2 cellular contexts compared by ENCODE assay signal in the genomic region with DNA sequence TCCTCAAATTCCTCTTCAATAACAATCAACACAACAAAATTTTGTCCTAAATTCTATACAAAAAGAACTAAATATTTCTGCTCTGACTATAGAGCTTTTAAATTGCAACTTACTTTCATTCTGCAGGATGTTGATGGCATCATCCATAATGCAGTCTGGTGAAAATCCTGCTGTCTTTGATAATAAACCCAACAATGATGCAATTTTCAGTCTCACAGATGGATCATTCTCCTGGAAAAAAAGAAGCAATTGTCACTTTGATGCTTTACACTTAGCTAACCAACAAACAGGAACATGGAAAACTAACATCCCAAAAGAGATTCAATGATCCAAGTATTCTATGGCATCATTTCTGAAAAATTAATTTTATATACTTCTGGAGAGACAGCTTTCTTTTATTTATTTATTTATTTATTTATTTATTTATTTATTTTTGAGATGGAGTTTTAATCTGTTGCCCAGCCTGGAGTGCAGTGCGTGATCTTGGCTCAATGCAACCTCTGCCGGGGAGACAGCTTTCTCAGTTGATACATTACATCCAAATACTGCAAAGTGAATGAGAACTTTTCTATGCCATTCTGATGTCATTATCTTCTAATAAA.
TF ChIP-seq lines count a peak whose summit lies in the region.

No MANE protein-coding gene starts in this region.

TF ChIP-seq in HepG2, 621 proteins besides CTCF, POLR2A, EP300 and RAD21:
- TF ChIP-seq BCL6 (CRISPR knock-in tag; IDR thresholded peaks at IDR 0.05) (no peak), ZNF564 (CRISPR knock-in tag; IDR thresholded peaks at IDR 0.05) (no peak), CEBPB (IDR thresholded peaks at IDR 0.05; ENCODE audit: borderline replicate concordance, low read depth, low read length) (peak; percentile 6; the same call in 1 of the 2 replicates), ZNF629 (CRISPR knock-in tag; conservative IDR thresholded peaks at IDR 0.05) (no peak), BHLHE40 (IDR thresholded peaks at IDR 0.05; ENCODE audit: low read length) (no peak), FOXM1 (CRISPR knock-in tag; IDR thresholded peaks at IDR 0.05) (no peak)
- TF ChIP-seq, protein P1, sequence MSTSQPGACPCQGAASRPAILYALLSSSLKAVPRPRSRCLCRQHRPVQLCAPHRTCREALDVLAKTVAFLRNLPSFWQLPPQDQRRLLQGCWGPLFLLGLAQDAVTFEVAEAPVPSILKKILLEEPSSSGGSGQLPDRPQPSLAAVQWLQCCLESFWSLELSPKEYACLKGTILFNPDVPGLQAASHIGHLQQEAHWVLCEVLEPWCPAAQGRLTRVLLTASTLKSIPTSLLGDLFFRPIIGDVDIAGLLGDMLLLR (CRISPR knock-in tag; IDR thresholded peaks at IDR 0.05) = no peak
- TF ChIP-seq, protein P2, sequence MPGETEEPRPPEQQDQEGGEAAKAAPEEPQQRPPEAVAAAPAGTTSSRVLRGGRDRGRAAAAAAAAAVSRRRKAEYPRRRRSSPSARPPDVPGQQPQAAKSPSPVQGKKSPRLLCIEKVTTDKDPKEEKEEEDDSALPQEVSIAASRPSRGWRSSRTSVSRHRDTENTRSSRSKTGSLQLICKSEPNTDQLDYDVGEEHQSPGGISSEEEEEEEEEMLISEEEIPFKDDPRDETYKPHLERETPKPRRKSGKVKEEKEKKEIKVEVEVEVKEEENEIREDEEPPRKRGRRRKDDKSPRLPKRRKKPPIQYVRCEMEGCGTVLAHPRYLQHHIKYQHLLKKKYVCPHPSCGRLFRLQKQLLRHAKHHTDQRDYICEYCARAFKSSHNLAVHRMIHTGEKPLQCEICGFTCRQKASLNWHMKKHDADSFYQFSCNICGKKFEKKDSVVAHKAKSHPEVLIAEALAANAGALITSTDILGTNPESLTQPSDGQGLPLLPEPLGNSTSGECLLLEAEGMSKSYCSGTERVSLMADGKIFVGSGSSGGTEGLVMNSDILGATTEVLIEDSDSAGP (CRISPR knock-in tag; IDR thresholded peaks at IDR 0.05; ENCODE audit: borderline replicate concordance) = no peak

TF ChIP-seq in K562, 482 proteins besides CTCF, POLR2A, EP300 and RAD21:
- TF ChIP-seq CEBPG (CRISPR knock-in tag; IDR thresholded peaks at IDR 0.05) (no peak), CEBPG (tag; conservative IDR thresholded peaks at IDR 0.05 in 1 of 2, IDR thresholded peaks at IDR 0.05 in 1 of 2) (peak; percentile 31 to 85; a peak in 3 of 4 replicates)
- TF ChIP-seq, protein P3, sequence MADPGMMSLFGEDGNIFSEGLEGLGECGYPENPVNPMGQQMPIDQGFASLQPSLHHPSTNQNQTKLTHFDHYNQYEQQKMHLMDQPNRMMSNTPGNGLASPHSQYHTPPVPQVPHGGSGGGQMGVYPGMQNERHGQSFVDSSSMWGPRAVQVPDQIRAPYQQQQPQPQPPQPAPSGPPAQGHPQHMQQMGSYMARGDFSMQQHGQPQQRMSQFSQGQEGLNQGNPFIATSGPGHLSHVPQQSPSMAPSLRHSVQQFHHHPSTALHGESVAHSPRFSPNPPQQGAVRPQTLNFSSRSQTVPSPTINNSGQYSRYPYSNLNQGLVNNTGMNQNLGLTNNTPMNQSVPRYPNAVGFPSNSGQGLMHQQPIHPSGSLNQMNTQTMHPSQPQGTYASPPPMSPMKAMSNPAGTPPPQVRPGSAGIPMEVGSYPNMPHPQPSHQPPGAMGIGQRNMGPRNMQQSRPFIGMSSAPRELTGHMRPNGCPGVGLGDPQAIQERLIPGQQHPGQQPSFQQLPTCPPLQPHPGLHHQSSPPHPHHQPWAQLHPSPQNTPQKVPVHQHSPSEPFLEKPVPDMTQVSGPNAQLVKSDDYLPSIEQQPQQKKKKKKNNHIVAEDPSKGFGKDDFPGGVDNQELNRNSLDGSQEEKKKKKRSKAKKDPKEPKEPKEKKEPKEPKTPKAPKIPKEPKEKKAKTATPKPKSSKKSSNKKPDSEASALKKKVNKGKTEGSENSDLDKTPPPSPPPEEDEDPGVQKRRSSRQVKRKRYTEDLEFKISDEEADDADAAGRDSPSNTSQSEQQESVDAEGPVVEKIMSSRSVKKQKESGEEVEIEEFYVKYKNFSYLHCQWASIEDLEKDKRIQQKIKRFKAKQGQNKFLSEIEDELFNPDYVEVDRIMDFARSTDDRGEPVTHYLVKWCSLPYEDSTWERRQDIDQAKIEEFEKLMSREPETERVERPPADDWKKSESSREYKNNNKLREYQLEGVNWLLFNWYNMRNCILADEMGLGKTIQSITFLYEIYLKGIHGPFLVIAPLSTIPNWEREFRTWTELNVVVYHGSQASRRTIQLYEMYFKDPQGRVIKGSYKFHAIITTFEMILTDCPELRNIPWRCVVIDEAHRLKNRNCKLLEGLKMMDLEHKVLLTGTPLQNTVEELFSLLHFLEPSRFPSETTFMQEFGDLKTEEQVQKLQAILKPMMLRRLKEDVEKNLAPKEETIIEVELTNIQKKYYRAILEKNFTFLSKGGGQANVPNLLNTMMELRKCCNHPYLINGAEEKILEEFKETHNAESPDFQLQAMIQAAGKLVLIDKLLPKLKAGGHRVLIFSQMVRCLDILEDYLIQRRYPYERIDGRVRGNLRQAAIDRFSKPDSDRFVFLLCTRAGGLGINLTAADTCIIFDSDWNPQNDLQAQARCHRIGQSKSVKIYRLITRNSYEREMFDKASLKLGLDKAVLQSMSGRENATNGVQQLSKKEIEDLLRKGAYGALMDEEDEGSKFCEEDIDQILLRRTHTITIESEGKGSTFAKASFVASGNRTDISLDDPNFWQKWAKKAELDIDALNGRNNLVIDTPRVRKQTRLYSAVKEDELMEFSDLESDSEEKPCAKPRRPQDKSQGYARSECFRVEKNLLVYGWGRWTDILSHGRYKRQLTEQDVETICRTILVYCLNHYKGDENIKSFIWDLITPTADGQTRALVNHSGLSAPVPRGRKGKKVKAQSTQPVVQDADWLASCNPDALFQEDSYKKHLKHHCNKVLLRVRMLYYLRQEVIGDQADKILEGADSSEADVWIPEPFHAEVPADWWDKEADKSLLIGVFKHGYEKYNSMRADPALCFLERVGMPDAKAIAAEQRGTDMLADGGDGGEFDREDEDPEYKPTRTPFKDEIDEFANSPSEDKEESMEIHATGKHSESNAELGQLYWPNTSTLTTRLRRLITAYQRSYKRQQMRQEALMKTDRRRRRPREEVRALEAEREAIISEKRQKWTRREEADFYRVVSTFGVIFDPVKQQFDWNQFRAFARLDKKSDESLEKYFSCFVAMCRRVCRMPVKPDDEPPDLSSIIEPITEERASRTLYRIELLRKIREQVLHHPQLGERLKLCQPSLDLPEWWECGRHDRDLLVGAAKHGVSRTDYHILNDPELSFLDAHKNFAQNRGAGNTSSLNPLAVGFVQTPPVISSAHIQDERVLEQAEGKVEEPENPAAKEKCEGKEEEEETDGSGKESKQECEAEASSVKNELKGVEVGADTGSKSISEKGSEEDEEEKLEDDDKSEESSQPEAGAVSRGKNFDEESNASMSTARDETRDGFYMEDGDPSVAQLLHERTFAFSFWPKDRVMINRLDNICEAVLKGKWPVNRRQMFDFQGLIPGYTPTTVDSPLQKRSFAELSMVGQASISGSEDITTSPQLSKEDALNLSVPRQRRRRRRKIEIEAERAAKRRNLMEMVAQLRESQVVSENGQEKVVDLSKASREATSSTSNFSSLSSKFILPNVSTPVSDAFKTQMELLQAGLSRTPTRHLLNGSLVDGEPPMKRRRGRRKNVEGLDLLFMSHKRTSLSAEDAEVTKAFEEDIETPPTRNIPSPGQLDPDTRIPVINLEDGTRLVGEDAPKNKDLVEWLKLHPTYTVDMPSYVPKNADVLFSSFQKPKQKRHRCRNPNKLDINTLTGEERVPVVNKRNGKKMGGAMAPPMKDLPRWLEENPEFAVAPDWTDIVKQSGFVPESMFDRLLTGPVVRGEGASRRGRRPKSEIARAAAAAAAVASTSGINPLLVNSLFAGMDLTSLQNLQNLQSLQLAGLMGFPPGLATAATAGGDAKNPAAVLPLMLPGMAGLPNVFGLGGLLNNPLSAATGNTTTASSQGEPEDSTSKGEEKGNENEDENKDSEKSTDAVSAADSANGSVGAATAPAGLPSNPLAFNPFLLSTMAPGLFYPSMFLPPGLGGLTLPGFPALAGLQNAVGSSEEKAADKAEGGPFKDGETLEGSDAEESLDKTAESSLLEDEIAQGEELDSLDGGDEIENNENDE (IDR thresholded peaks at IDR 0.05; ENCODE audit: low read depth, low read length) = no peak
- TF ChIP-seq, protein P4, sequence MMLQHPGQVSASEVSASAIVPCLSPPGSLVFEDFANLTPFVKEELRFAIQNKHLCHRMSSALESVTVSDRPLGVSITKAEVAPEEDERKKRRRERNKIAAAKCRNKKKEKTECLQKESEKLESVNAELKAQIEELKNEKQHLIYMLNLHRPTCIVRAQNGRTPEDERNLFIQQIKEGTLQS (IDR thresholded peaks at IDR 0.05) = peak; percentile 50
- TF ChIP-seq, protein P4 (CRISPR knock-in tag; conservative IDR thresholded peaks at IDR 0.05) = no peak
